In genomic region chr19:5897189-5897969, GRCh38 we compare ENCODE assay signal across 24 cellular contexts. TPM values are rescaled to one million over a fixed set of nuclear protein-coding genes. Genes with fewer than 3 reads are reported as not detected.
A peak's percentile ranks its signal among the peaks of the same experiment; 100 is the strongest.
DNase-seq lines count a peak whose midpoint lies in the region; ATAC-seq, FAIRE-seq and TF ChIP-seq lines count a peak whose summit lies in the region.
"Had no signal": no experiment of that assay in that cellular context is flagged by ENCODE, and none has a peak within 500 bp of the region (broad histone marks: within the 10 kb centered on the region; RNA-seq: fewer than 3 reads in every experiment).

No MANE protein-coding gene starts in this region.

- no peak overlapping the region for H2AK5ac ChIP-seq in H1 (ENCODE audit: low read depth, low read length)

- FAIRE-seq in H1 (lab: Jason Lieb, UNC) (no peak), pancreas (lab: Jason Lieb, UNC) (no peak)
- FAIRE-seq: astrocyte had no signal

- in situ Hi-C loops in G401 (cut with HindIII; ENCODE audit: low sequenced_read_pairs) = no loop called here

- no peak overlapping the region for H2BK12ac ChIP-seq in H1 (ENCODE audit: low read depth, low read length)

- no peak for TF ChIP-seq POLR2A in H1 (IDR thresholded peaks at IDR 0.05; ENCODE audit: control extremely low read depth in 1 of 2, low read depth in 2 of 2, low read length in 2 of 2)

- H2AFZ ChIP-seq in H1 (ENCODE audit: low read length) = no peak overlapping the region

- ATAC-seq in HG03469 (IDR thresholded peaks at IDR 0.05; ENCODE audit: unreplicated experiment) (no peak), pancreas (no peak)
- ATAC-seq: effector memory CD8-positive, alpha-beta T cell; heart left ventricle; Right ventricle myocardium inferior had no signal

- no peak overlapping the region for H2BK5ac ChIP-seq in H1 (ENCODE audit: low read depth, low read length)

- no peak overlapping the region for H3K4me2 ChIP-seq in H1 (ENCODE audit: insufficient read depth in 1 of 2, low read depth in 2 of 2, low read length in 2 of 2)

- no peak overlapping the region for H3K14ac ChIP-seq in H1 (ENCODE audit: insufficient read length)

- H3K4me3 ChIP-seq in H1 (ENCODE audit: extremely low read depth in 1 of 4, insufficient read depth in 2 of 4, low read depth in 3 of 4, low read length in 4 of 4) (no peak overlapping the region), pancreas (no peak overlapping the region)
- H3K4me3 ChIP-seq: HAP-1, heart left ventricle had no signal

- H3K4me1 ChIP-seq in H1 (replicated peaks in 1 of 4; ENCODE audit: control insufficient read depth in 3 of 4, insufficient read depth in 4 of 4, low read length in 3 of 4) (peaks cover 0 to 2% (median under 1%) of the 10 kb centered on the region in 4 experiments; a peak in 4 of 7 replicates), pancreas (no peaks in the 10 kb centered on the region)

- no peak overlapping the region for H3K18ac ChIP-seq in H1 (ENCODE audit: extremely low read depth, low read length)

- H3K36me3 ChIP-seq in H1 (ENCODE audit: control insufficient read depth in 2 of 4, insufficient read depth in 4 of 4, low read length in 3 of 4) (peaks cover 0 to 16% (median 8%) of the 10 kb centered on the region in 4 experiments; a peak in 5 of 8 replicates), pancreas (peaks cover 0 to 16% (median 12%) of the 10 kb centered on the region in 3 donors)

- TF ChIP-seq EP300 in H1 (IDR thresholded peaks at IDR 0.05; ENCODE audit: borderline replicate concordance in 1 of 2, low read depth in 2 of 2, low read length in 2 of 2) = no peak

- peak; percentile 67 for DNase-seq in G401 (ENCODE audit: low spot score)
- DNase-seq in NCI-H69 (lab: John Stamatoyannopoulos, UW) = peak; percentile 76
- peak in 1 of 2 experiments; percentile 66 for DNase-seq in H1 (ENCODE audit: low read depth in 1 of 2, low spot score in 2 of 2)
- DNase-seq in NCI-H2029 (lab: John Stamatoyannopoulos, UW) = no peak
- no peak for DNase-seq in pancreas
- DNase-seq in activated gamma-delta T cell treated with Interleukin-2 at 50 U/mL for 16 hours = no peak
- DNase-seq: activated CD4-positive, alpha-beta memory T cell treated with anti-CD3 and anti-CD28 coated beads for 36 hours; activated naive CD4-positive, alpha-beta T cell treated with anti-CD3 and anti-CD28 coated beads, Interleukin-2, amount 50 U/mL, for 16 hours; activated T-cell treated with anti-CD3 and anti-CD28 coated beads, Interleukin-2, amount 50 U/mL, for 1 hour; effector memory CD8-positive, alpha-beta T cell; immature natural killer cell; NCI-H1694; NCI-H345; T-helper 1 cell had no signal

- peaks cover 4% of the 10 kb centered on the region for H3K79me1 ChIP-seq in H1 (ENCODE audit: low read depth, low read length)

- no peaks in the 10 kb centered on the region for H3K9me3 ChIP-seq in H1 (ENCODE audit: insufficient read depth in 2 of 2, low read depth in 1 of 2, low read length in 1 of 2)
- no peaks in the 10 kb centered on the region for H3K9me3 ChIP-seq in pancreas
- H3K9me3 ChIP-seq: HAP-1, heart left ventricle, neutrophil had no signal

- H3K27ac ChIP-seq in 22Rv1 = no peak overlapping the region
- H3K27ac ChIP-seq in H1 (ENCODE audit: low read depth, low read length) = no peak overlapping the region; the same call in 1 of the 2 replicates
- H3K27ac ChIP-seq in pancreas = no peak overlapping the region
- H3K27ac ChIP-seq: neutrophil had no signal

- no peak overlapping the region for H2BK120ac ChIP-seq in H1 (replicated peaks; ENCODE audit: low read depth, low read length)

- H3K4ac ChIP-seq in H1 (replicated peaks; ENCODE audit: insufficient read length, low read depth, low read length) = no peak overlapping the region

- no peaks in the 10 kb centered on the region for H3K23me2 ChIP-seq in H1 (ENCODE audit: low read depth, low read length)

- no peak overlapping the region for H3K23ac ChIP-seq in H1 (ENCODE audit: insufficient read length)

- CTCF ChIA-PET in H1 (lab: Charles Lee; ENCODE audit: partially characterized antibody) = interaction anchor here (0.5 to 1.8 kb wide), 10 partner anchors 12 to 1988 kb away, joined by 3 to 12 read pairs (median 4); partner anchors contain the start of gene NRTN

- intact Hi-C loops in pancreas (cut with DNase I) = loop anchor here in 1 of 3 donors (5.0 kb wide), 1 partner anchor 85 kb away; no protein-coding TSS in a partner anchor

- H4K8ac ChIP-seq in H1 (ENCODE audit: extremely low read depth, insufficient read depth, low read length) = no peak overlapping the region; the same call in none of the 2 replicates

- no peak overlapping the region for H4K5ac ChIP-seq in H1 (ENCODE audit: insufficient read length, low read depth, low read length)

- POLR2A ChIA-PET in H1 (lab: Charles Lee; ENCODE audit: partially characterized antibody) = interaction anchor here (0.7 to 3.7 kb wide), 8 partner anchors 8 to 206 kb away, joined by 3 to 20 read pairs (median 4); no protein-coding TSS in a partner anchor

- no peak overlapping the region for H3K9ac ChIP-seq in H1 (replicated peaks in 1 of 4; ENCODE audit: extremely low read depth in 1 of 4, low read depth in 3 of 4, low read length in 3 of 4)

- 83% methylated on average over 28 of the region's 30 CpGs; no CpG with 5 or more reads in 1 of the 2 experiments for WGBS in H1 (ENCODE audit: extremely low coverage in 1 of 2, insufficient coverage in 1 of 2, insufficient read length in 1 of 2, insufficient replicate concordance in 2 of 2, low coverage in 1 of 2, low lambda C conversion rate in 2 of 2, missing lambda C conversion rate in 1 of 2), 2 experiments
- WGBS in pancreas, 2 donors = 94 to 96% methylated on average over 30 of the region's 30 CpGs

- no peak overlapping the region for H4K91ac ChIP-seq in H1 (replicated peaks; ENCODE audit: insufficient read length, low read length)

- H4K20me1 ChIP-seq in H1 (replicated peaks in 1 of 2; ENCODE audit: control insufficient read depth in 1 of 2, insufficient read depth in 2 of 2, low read length in 2 of 2) = peaks cover 8 to 23% of the 10 kb centered on the region in 2 experiments

- TF ChIP-seq CTCF in 22Rv1 (IDR thresholded peaks at IDR 0.05) (peak; percentile 29), H1 (IDR thresholded peaks at IDR 0.05; ENCODE audit: control extremely low read depth in 1 of 3, insufficient read depth in 1 of 3, low read depth in 1 of 3, low read length in 3 of 3) (peak; percentile 53 to 62 (median 62)), pancreas (IDR thresholded peaks at IDR 0.05) (no peak)

- H3K27me3 ChIP-seq in H1 (replicated peaks in 1 of 4; ENCODE audit: control insufficient read depth in 3 of 4, extremely low read depth in 1 of 4, insufficient read depth in 3 of 4, low read length in 3 of 4) = peaks cover 0 to 1% (median 0%) of the 10 kb centered on the region in 4 experiments; a peak in 2 of 7 replicates
- no peaks in the 10 kb centered on the region for H3K27me3 ChIP-seq in pancreas
- H3K27me3 ChIP-seq: heart left ventricle had no signal

- H2BK20ac ChIP-seq in H1 (ENCODE audit: low read length) = no peak overlapping the region

- peaks cover 0 to 27% of the 10 kb centered on the region in 2 experiments; a peak in 3 of 4 replicates for H3K79me2 ChIP-seq in H1 (ENCODE audit: control insufficient read depth in 1 of 2, insufficient read depth in 2 of 2, low read length in 2 of 2)

- peak; percentile 43 to 57 for TF ChIP-seq RAD21 in H1 (IDR thresholded peaks at IDR 0.05 in 1 of 2, conservative IDR thresholded peaks at IDR 0.05 in 1 of 2; ENCODE audit: low read depth in 2 of 2, low read length in 2 of 2)

- no peak overlapping the region for H2BK15ac ChIP-seq in H1 (ENCODE audit: low read length)

- H3K56ac ChIP-seq in H1 (replicated peaks; ENCODE audit: insufficient read length, low read depth, low read length) = no peak overlapping the region

RNA-seq across cellular contexts. Expression of gene NDUFA11, which starts 6.2 kb away (rescaled TPM):
- 430 and 662 TPM in 2 replicates for total RNA-seq in G401 (2014; rRNA removed; shearing (Covaris generic))
- 205 and 206 TPM in 2 replicates for total RNA-seq in H1 (2021; fragmentation: NEBNext Ultra II Directional; extraction: Animal tissue kit (Norgen Biotek cat#: 25700))
- polyA plus RNA-seq in H1 (2011; rRNA removed) (1,037 and 1,353 TPM in 2 replicates), pancreas (100 to 1,000 TPM; 161 to 209 TPM)
- polyA plus RNA-seq in H1 (2011; cell fraction: cytosol; rRNA removed) = 521 TPM
- polyA plus RNA-seq in H1 (2011; cell fraction: nucleus; rRNA removed) = 400 TPM
- polyA plus RNA-seq in H1 (2012, experiment 1 of 2) = 90.6 to 331 TPM (median 298 TPM) in 4 replicates
- polyA plus RNA-seq in H1 (2012, experiment 2 of 2) = 720 TPM
- 258 TPM for polyA plus RNA-seq in H1 (2013, experiment 1 of 2)
- 272 TPM for polyA plus RNA-seq in H1 (2013, experiment 2 of 2)
- 28.0 and 42.3 TPM in 2 replicates for polyA minus RNA-seq in H1 (2011; rRNA and poly(A)+ RNA removed)
- polyA minus RNA-seq in H1 (2011; cell fraction: cytosol; rRNA and poly(A)+ RNA removed) = 42.3 TPM
- polyA minus RNA-seq in H1 (2011; cell fraction: nucleus; rRNA and poly(A)+ RNA removed) = 35.8 TPM
- total RNA-seq in pancreas = 100 to 1,000 TPM in 1 of 6 donors, 10 to 100 TPM in 5; 58.0 to 104 (median 82.0) TPM

RNA-seq across cellular contexts. Expression of gene VMAC, which starts 7.3 kb away (rescaled TPM):
- 2.2 and 2.6 TPM in 2 replicates for total RNA-seq in G401 (2014; rRNA removed; shearing (Covaris generic))
- total RNA-seq in H1 (2021; fragmentation: NEBNext Ultra II Directional; extraction: Animal tissue kit (Norgen Biotek cat#: 25700)) = 1.2 and 1.3 TPM in 2 replicates
- polyA plus RNA-seq in H1 (2011; rRNA removed) (2.2 and 3.9 TPM in 2 replicates), pancreas (10 to 100 TPM in 1 of 2 donors, 1 to 10 TPM in 1; 4.0 to 10.1 TPM)
- polyA plus RNA-seq in H1 (2011; cell fraction: cytosol; rRNA removed) = 3.9 TPM
- polyA plus RNA-seq in H1 (2011; cell fraction: nucleus; rRNA removed) = 5.9 TPM
- polyA plus RNA-seq in H1 (2012, experiment 1 of 2) = 1.3 to 2.1 TPM (median 1.8 TPM) in 4 replicates
- 1.1 TPM for polyA plus RNA-seq in H1 (2012, experiment 2 of 2)
- 1.2 TPM for polyA plus RNA-seq in H1 (2013, experiment 1 of 2)
- 1.5 TPM for polyA plus RNA-seq in H1 (2013, experiment 2 of 2)
- polyA minus RNA-seq in H1 (2011; rRNA and poly(A)+ RNA removed) = 0.56 and 1.1 TPM in 2 replicates
- 2.6 TPM for polyA minus RNA-seq in H1 (2011; cell fraction: cytosol; rRNA and poly(A)+ RNA removed)
- 2.6 TPM for polyA minus RNA-seq in H1 (2011; cell fraction: nucleus; rRNA and poly(A)+ RNA removed)
- 1 to 10 TPM; 2.9 to 5.6 (median 4.6) TPM for total RNA-seq in pancreas

RNA-seq across cellular contexts. Expression of gene CAPS, which starts 16.7 kb away (rescaled TPM):
- 0.31 and 5.8 TPM in 2 replicates for total RNA-seq in G401 (2014; rRNA removed; shearing (Covaris generic))
- total RNA-seq in H1 (2021; fragmentation: NEBNext Ultra II Directional; extraction: Animal tissue kit (Norgen Biotek cat#: 25700)) = 1.8 and 2.1 TPM in 2 replicates
- polyA plus RNA-seq in H1 (2011; rRNA removed) (2.4 and 4.2 TPM in 2 replicates), pancreas (10 to 100 TPM; 62.9 to 77.2 TPM)
- polyA plus RNA-seq in H1 (2011; cell fraction: cytosol; rRNA removed) = 4.2 TPM
- polyA plus RNA-seq in H1 (2011; cell fraction: nucleus; rRNA removed) = 8.2 TPM
- polyA plus RNA-seq in H1 (2012, experiment 1 of 2) = 1.9 to 3.7 TPM (median 2.8 TPM) in 4 replicates
- 1.7 TPM for polyA plus RNA-seq in H1 (2012, experiment 2 of 2)
- polyA plus RNA-seq in H1 (2013, experiment 1 of 2) = 2.1 TPM
- polyA plus RNA-seq in H1 (2013, experiment 2 of 2) = 1.4 TPM
- polyA minus RNA-seq in H1 (2011; rRNA and poly(A)+ RNA removed) = 0.24 and 0.47 TPM in 2 replicates
- 0.66 TPM for polyA minus RNA-seq in H1 (2011; cell fraction: cytosol; rRNA and poly(A)+ RNA removed)
- polyA minus RNA-seq in H1 (2011; cell fraction: nucleus; rRNA and poly(A)+ RNA removed) = 1.1 TPM
- total RNA-seq in pancreas = 10 to 100 TPM; 10.5 to 23.2 (median 14.0) TPM

RNA-seq across cellular contexts. Expression of gene FUT5, which starts 27.0 kb away (rescaled TPM):
- not detected in 2 replicates for total RNA-seq in G401 (2014; rRNA removed; shearing (Covaris generic))
- not detected in 2 replicates for total RNA-seq in H1 (2021; fragmentation: NEBNext Ultra II Directional; extraction: Animal tissue kit (Norgen Biotek cat#: 25700))
- polyA plus RNA-seq in H1 (2011; rRNA removed) (not detected in 2 replicates), pancreas (not detected)
- not detected for polyA plus RNA-seq in H1 (2011; cell fraction: cytosol; rRNA removed)
- polyA plus RNA-seq in H1 (2011; cell fraction: nucleus; rRNA removed) = not detected
- polyA plus RNA-seq in H1 (2012, experiment 1 of 2) = not detected in 4 replicates
- not detected for polyA plus RNA-seq in H1 (2012, experiment 2 of 2)
- polyA plus RNA-seq in H1 (2013, experiment 1 of 2) = not detected
- polyA plus RNA-seq in H1 (2013, experiment 2 of 2) = not detected
- 0.50 TPM in 1 of 2 replicates, not detected in the other for polyA minus RNA-seq in H1 (2011; rRNA and poly(A)+ RNA removed)
- polyA minus RNA-seq in H1 (2011; cell fraction: cytosol; rRNA and poly(A)+ RNA removed) = not detected
- polyA minus RNA-seq in H1 (2011; cell fraction: nucleus; rRNA and poly(A)+ RNA removed) = not detected
- total RNA-seq in pancreas = not detected
- total RNA-seq: fibroblast of lung, heart left ventricle, lower leg skin, Right ventricle myocardium inferior, temporal lobe had no signal
- polyA plus RNA-seq: fibroblast of lung, heart left ventricle, immature natural killer cell had no signal

RNA-seq across cellular contexts. Expression of gene FUT3, which starts 46.1 kb away (rescaled TPM):
- not detected in 2 replicates for total RNA-seq in G401 (2014; rRNA removed; shearing (Covaris generic))
- 0.40 and 0.63 TPM in 2 replicates for total RNA-seq in H1 (2021; fragmentation: NEBNext Ultra II Directional; extraction: Animal tissue kit (Norgen Biotek cat#: 25700))
- polyA plus RNA-seq in H1 (2011; rRNA removed) = 0.15 and 0.41 TPM in 2 replicates
- 0.23 TPM for polyA plus RNA-seq in H1 (2011; cell fraction: cytosol; rRNA removed)
- polyA plus RNA-seq in H1 (2011; cell fraction: nucleus; rRNA removed) = 0.17 TPM
- 0.12 to 0.35 TPM (median 0.15 TPM) in 4 replicates for polyA plus RNA-seq in H1 (2012, experiment 1 of 2)
- polyA plus RNA-seq in H1 (2012, experiment 2 of 2) = 0.13 TPM
- 0.51 TPM for polyA plus RNA-seq in H1 (2013, experiment 1 of 2)
- polyA plus RNA-seq in H1 (2013, experiment 2 of 2) = 0.42 TPM
- polyA minus RNA-seq in H1 (2011; rRNA and poly(A)+ RNA removed) = 0.49 TPM in 1 of 2 replicates, not detected in the other
- not detected for polyA minus RNA-seq in H1 (2011; cell fraction: cytosol; rRNA and poly(A)+ RNA removed)
- polyA minus RNA-seq in H1 (2011; cell fraction: nucleus; rRNA and poly(A)+ RNA removed) = not detected
- 10 to 100 TPM in 2 of 6 donors, 1 to 10 TPM in 4; 3.3 to 13.9 (median 5.7) TPM for total RNA-seq in pancreas
- polyA plus RNA-seq in pancreas = 10 to 100 TPM in 1 of 2 donors, 1 to 10 TPM in 1; 9.7 to 12.0 TPM
- total RNA-seq: activated CD4-positive, alpha-beta memory T cell treated with anti-CD3 and anti-CD28 coated beads for 36 hours; fibroblast of lung; heart left ventricle; Right ventricle myocardium inferior had no signal
- polyA plus RNA-seq: fibroblast of lung, immature natural killer cell had no signal

Comparison
In these comparisons a context has a peak if more than half of its experiments do, and no peak if none do; other contexts are left out.
1. CTCF ChIP-seq: peak in 22Rv1 (single experiment) and H1 (3 of 3); none in pancreas (0 of 4).
2. DNase-seq: peak in G401 (single experiment) and NCI-H69 (single experiment); none in NCI-H2029 (single experiment), pancreas (0 of 6) and activated gamma-delta T cell treated with Interleukin-2 at 50 U/mL for 16 hours (single experiment).